Comparison of ENCODE assay signal across 19 cellular contexts in genomic region chr1:214579183-214579582, GRCh38.
"Had no signal": no experiment of that assay in that cellular context is flagged by ENCODE, and none has a peak within 500 bp of the region (broad histone marks: within the 10 kb centered on the region; RNA-seq: fewer than 3 reads in every experiment).

No MANE protein-coding gene starts in this region.

- H3K9me3 ChIP-seq: colonic mucosa had no signal

- ATAC-seq: activated CD4-positive, alpha-beta T cell treated with anti-CD3 and anti-CD28 coated beads for 36 hours; activated naive CD8-positive, alpha-beta T cell treated with anti-CD3 and anti-CD28 coated beads, Interleukin-2, amount 50 U/mL, for 24 hours; foreskin keratinocyte; left cardiac atrium; mucosa of descending colon; natural killer cell treated with Interleukin-12 subunit alpha and Interleukin-12 subunit beta and Interleukin-15 and Interleukin-18, amount 100 ng/mL, for 72 hours had no signal

- DNase-seq: activated CD4-positive, alpha-beta memory T cell treated with anti-CD3 and anti-CD28 coated beads, Interleukin-2, amount 10 ng/mL, durations not matched to agents 7 days and 5 days; activated CD4-positive, alpha-beta T cell treated with anti-CD3 and anti-CD28 coated beads for 36 hours; activated naive CD4-positive, alpha-beta T cell; activated naive CD8-positive, alpha-beta T cell treated with anti-CD3 and anti-CD28 coated beads, Interleukin-2, amount 50 U/mL, for 24 hours; caudate nucleus; colonic mucosa; foreskin keratinocyte; head of caudate nucleus; left cardiac atrium; mucosa of descending colon; nucleus accumbens; stimulated activated CD4-positive, alpha-beta T cell treated with anti-CD3 and anti-CD28 coated beads, Interleukin-4, amount 100 ng/mL, for 4 hours; stomach; WERI-Rb-1 had no signal

- H3K4me3 ChIP-seq: colonic mucosa, lung, mucosa of descending colon, right atrium auricular region, skin epidermis, stomach, thoracic aorta had no signal

- H3K27ac ChIP-seq: colonic mucosa, foreskin keratinocyte, right atrium auricular region, skin epidermis, stomach, thoracic aorta, WERI-Rb-1 had no signal

- H3K27me3 ChIP-seq: colonic mucosa, foreskin keratinocyte, right atrium auricular region, stomach had no signal

- H3K4me1 ChIP-seq: colonic mucosa, right atrium auricular region had no signal

- H3K36me3 ChIP-seq: colonic mucosa, right atrium auricular region, stomach, thoracic aorta, WERI-Rb-1 had no signal
